In the genomic region with DNA sequence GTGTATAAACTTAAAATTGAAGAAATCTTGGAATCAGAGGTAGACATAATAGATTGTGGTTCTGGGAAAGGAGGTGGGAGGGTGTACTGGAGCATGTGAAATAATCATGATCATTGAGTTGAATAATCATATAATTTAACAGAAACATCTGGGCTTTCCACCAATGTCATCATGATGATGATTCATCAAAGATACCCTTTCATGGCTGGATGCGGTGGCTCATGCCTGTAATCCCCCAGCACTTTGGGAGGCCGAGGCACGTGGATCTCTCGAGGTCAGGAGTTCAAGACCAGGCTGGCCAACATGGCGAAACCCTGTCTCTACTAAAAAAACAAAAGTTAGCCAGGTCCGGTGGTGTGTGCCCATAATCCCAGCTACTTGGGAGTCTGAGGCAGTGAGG, we compare ENCODE assay signal across 15 cellular contexts. TPM values are rescaled to one million over a fixed set of nuclear protein-coding genes. Genes with fewer than 3 reads are reported as not detected.
A peak's percentile ranks its signal among the peaks of the same experiment; 100 is the strongest.
DNase-seq lines count a peak whose midpoint lies in the region; ATAC-seq and TF ChIP-seq lines count a peak whose summit lies in the region.
"Had no signal": no experiment of that assay in that cellular context is flagged by ENCODE, and none has a peak within 500 bp of the region (broad histone marks: within the 10 kb centered on the region; RNA-seq: fewer than 3 reads in every experiment).

No MANE protein-coding gene starts in this region.

- ATAC-seq in GM18867 (IDR thresholded peaks at IDR 0.05; ENCODE audit: unreplicated experiment) (peak; percentile 13), HG02840 (IDR thresholded peaks at IDR 0.05; ENCODE audit: low FRiP score, unreplicated experiment) (peak; percentile 11), activated B cell treated with CpG ODN at 0.5 μM for 24 hours (ENCODE audit: low read depth) (peak; percentile 30), GM21529 (IDR thresholded peaks at IDR 0.05; ENCODE audit: unreplicated experiment) (no peak)
- ATAC-seq: foreskin keratinocyte had no signal

- POLR2A ChIA-PET in activated B cell treated with CpG ODN at 0.5 μM for 24 hours (lab: Charles Lee), result interaction anchor here (0.6 to 4.8 kb wide), 12 partner anchors 10 to 838 kb away, joined by 3 to 49 read pairs (median 4); a partner anchor contains a TSS

- H3K9me3 Mint-ChIP-seq in activated B cell treated with CpG ODN at 0.5 μM for 24 hours, result no peaks in the 10 kb centered on the region
- H3K9me3 Mint-ChIP-seq: brain had no signal

- H3K36me3 Mint-ChIP-seq in activated B cell treated with CpG ODN at 0.5 μM for 24 hours (ENCODE audit: low read depth), result no peaks in the 10 kb centered on the region
- H3K36me3 Mint-ChIP-seq: brain had no signal

- peak overlapping the region; percentile 94 for H3K27ac Mint-ChIP-seq in activated B cell treated with CpG ODN at 0.5 μM for 24 hours

- CTCF ChIA-PET in activated B cell treated with CpG ODN at 0.5 μM for 24 hours (lab: Charles Lee), result interaction anchor here (2.2 to 4.5 kb wide), 2 partner anchors 10 to 21 kb away, joined by 8 to 18 read pairs; no protein-coding TSS in a partner anchor

- H3K4me1 Mint-ChIP-seq in activated B cell treated with CpG ODN at 0.5 μM for 24 hours, result peaks cover 53% of the 10 kb centered on the region

- intact Hi-C loops in activated B cell treated with CpG ODN at 0.5 μM for 24 hours (cut with micrococcal nuclease), result loop anchor here (2.0 kb wide), 1 partner anchor 40 kb away; no protein-coding TSS in a partner anchor

- no peaks in the 10 kb centered on the region for H3K27me3 Mint-ChIP-seq in activated B cell treated with CpG ODN at 0.5 μM for 24 hours
- H3K27me3 Mint-ChIP-seq: brain had no signal

- H3K4me3 Mint-ChIP-seq in activated B cell treated with CpG ODN at 0.5 μM for 24 hours, result peak overlapping the region; percentile 69
- H3K4me3 Mint-ChIP-seq: brain had no signal

- no peak for TF ChIP-seq CTCF in activated B cell treated with CpG ODN at 0.5 μM for 24 hours (IDR thresholded peaks at IDR 0.05)

- DNase-seq in activated B cell treated with CpG ODN at 0.5 μM for 24 hours (no peak), renal cortical epithelial cell (ENCODE audit: low read depth) (peak; percentile 80), T-helper 1 cell (no peak), NCI-H2171 treated with DMSO at 0.1 percent for 48 hours (lab: John Stamatoyannopoulos, UW) (no peak), NCI-H1694 treated with DMSO at 0.1 percent for 48 hours (lab: John Stamatoyannopoulos, UW) (no peak)
- DNase-seq: activated CD4-positive, alpha-beta T cell treated with anti-CD3 and anti-CD28 coated beads, Interleukin-2, amount 50 U/mL, for 4 hours; DND-41; foreskin keratinocyte; mesenchymal stem cell; NCI-H187 treated with DMSO at 0.1 percent for 48 hours; SHP77 had no signal

RNA-seq across cellular contexts. Expression of a gene that starts 6.7 kb away (rescaled TPM):
- total RNA-seq in activated B cell treated with CpG ODN at 0.5 μM for 24 hours (55.0 and 69.4 TPM in 2 replicates), renal cortical epithelial cell (37.9 and 74.9 TPM in 2 replicates)

RNA-seq across cellular contexts. Expression of a gene that starts 26.8 kb away (rescaled TPM):
- total RNA-seq in activated B cell treated with CpG ODN at 0.5 μM for 24 hours (38.5 and 40.1 TPM in 2 replicates), renal cortical epithelial cell (15.1 and 47.4 TPM in 2 replicates)

RNA-seq across cellular contexts. Expression of a gene that starts 48.8 kb away (rescaled TPM):
- 47.0 and 53.7 TPM in 2 replicates for total RNA-seq in activated B cell treated with CpG ODN at 0.5 μM for 24 hours
- total RNA-seq in renal cortical epithelial cell, result 0.30 TPM in 1 of 2 replicates, not detected in the other
- total RNA-seq: foreskin keratinocyte had no signal

Comparison
In these comparisons a context has a peak if more than half of its experiments do, and no peak if none do; other contexts are left out.
1. RNA of a gene that starts 48.8 kb away (total RNA-seq): 47.0 to 53.7 TPM in activated B cell treated with CpG ODN at 0.5 μM for 24 hours; 0.30 TPM in renal cortical epithelial cell; every median in the first group is over 10 times any median in the second.